ENCODE assay signal across 8 cellular contexts in the genomic region with DNA sequence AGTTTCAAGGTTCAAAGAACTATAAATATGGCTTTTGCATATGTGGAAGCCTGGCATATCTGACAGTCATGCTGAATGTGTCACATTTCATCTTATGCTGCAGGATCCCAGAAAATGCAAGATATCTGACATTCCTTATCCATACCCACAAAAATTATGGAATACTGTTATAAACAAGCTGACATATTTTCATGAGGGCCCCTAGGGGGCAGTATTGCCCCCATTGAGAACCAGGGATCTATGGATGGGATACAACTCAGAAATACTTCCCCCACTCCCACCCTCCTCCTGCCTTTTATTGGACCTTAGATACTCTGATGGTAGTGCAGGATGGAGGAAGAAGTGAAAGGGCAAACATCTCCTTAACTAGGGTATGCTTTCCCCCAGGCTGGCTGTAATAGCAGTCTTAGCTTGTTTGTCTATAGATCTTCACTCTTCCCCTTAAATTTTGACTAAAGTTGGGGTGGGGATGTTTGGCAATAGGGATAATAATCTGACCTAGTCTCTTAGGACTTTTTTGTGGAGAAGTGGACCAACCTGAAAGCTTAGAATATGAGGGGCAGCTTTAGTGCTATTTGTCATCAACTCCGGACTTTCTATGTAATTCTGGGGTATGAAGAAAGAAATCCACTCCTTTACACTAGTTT. TPM values are rescaled to one million over a fixed set of nuclear protein-coding genes. Genes with fewer than 3 reads are reported as not detected.
DNase-seq lines count a peak whose midpoint lies in the region; ATAC-seq and TF ChIP-seq lines count a peak whose summit lies in the region.

No MANE protein-coding gene starts in this region.

- H3K36me3 ChIP-seq in NT2/D1 (ENCODE audit: insufficient read depth, insufficient read length, low read length) (no peaks in the 10 kb centered on the region), esophagus muscularis mucosa (no peaks in the 10 kb centered on the region), ovary (no peaks in the 10 kb centered on the region)

- ATAC-seq in GM21529 (IDR thresholded peaks at IDR 0.05; ENCODE audit: unreplicated experiment), result peak; percentile 58
- no peak for ATAC-seq in esophagus mucosa
- no peak for ATAC-seq in GM19035 (IDR thresholded peaks at IDR 0.05; ENCODE audit: unreplicated experiment)
- ATAC-seq in GM19467 (IDR thresholded peaks at IDR 0.05; ENCODE audit: unreplicated experiment), result no peak

- H3K9me3 ChIP-seq in NT2/D1 (ENCODE audit: insufficient read depth, low read length) (no peaks in the 10 kb centered on the region), esophagus muscularis mucosa (no peaks in the 10 kb centered on the region), ovary (no peaks in the 10 kb centered on the region)

- intact Hi-C loops in esophagus muscularis mucosa (cut with DNase I) (loop anchor here (5.0 to 10.0 kb wide), 2 partner anchors 184 to 372 kb away; no protein-coding TSS in a partner anchor), ovary (cut with DNase I) (loop anchor here in 1 of 4 donors (5.0 to 10.0 kb wide), 2 partner anchors 102 to 184 kb away; a partner anchor contains a TSS)

- no peak overlapping the region for H3K27ac ChIP-seq in esophagus muscularis mucosa (replicated peaks in 1 of 4)
- H3K27ac ChIP-seq in ovary, result no peak overlapping the region

- H3K4me3 ChIP-seq in NT2/D1 (ENCODE audit: insufficient read length, low read depth) (no peak overlapping the region), esophagus muscularis mucosa (no peak overlapping the region), ovary (no peak overlapping the region)

- peak; percentile 38 for DNase-seq in AG08396 (ENCODE audit: low spot score)
- peak; percentile 57 for DNase-seq in NT2/D1 (ENCODE audit: low read depth, low spot score)
- no peak for DNase-seq in esophagus muscularis mucosa (ENCODE audit: extremely low spot score)
- peak in 1 of 5 donors; percentile 51 for DNase-seq in ovary

- H3K27me3 ChIP-seq in NT2/D1 (ENCODE audit: insufficient read depth, insufficient read length), result no peaks in the 10 kb centered on the region
- H3K27me3 ChIP-seq in esophagus muscularis mucosa, result no peaks in the 10 kb centered on the region
- H3K27me3 ChIP-seq in ovary, result no peaks in the 10 kb centered on the region

- TF ChIP-seq POLR2A in esophagus muscularis mucosa (IDR thresholded peaks at IDR 0.05; ENCODE audit: low read depth) (no peak), ovary (IDR thresholded peaks at IDR 0.05) (no peak)

- H3K9ac ChIP-seq in NT2/D1 (ENCODE audit: insufficient read length, low read depth), result no peak overlapping the region

- H3K4me1 ChIP-seq in NT2/D1 (ENCODE audit: insufficient read depth, insufficient read length) (no peaks in the 10 kb centered on the region), esophagus muscularis mucosa (no peaks in the 10 kb centered on the region), ovary (ENCODE audit: insufficient read depth) (no peaks in the 10 kb centered on the region)

- TF ChIP-seq CTCF in esophagus muscularis mucosa (IDR thresholded peaks at IDR 0.05) (peak; percentile 62 to 78 (median 68)), ovary (IDR thresholded peaks at IDR 0.05) (peak; percentile 44 to 57 (median 53))

- TF ChIP-seq EP300 in esophagus muscularis mucosa (IDR thresholded peaks at IDR 0.05) (no peak), ovary (IDR thresholded peaks at IDR 0.05) (no peak)

- WGBS in esophagus muscularis mucosa, result 94% methylated on average over 1 of the region's 1 CpG
- WGBS in ovary, 3 donors, result 95 to 97% (median 97%) methylated on average over 1 of the region's 1 CpG

RNA-seq across cellular contexts. Expression of a gene that starts 3.5 kb away (rescaled TPM):
- total RNA-seq in esophagus muscularis mucosa (not detected), ovary (under 1 TPM in 4 of 7 donors, not detected in 3; 0.41 to 0.92 (median 0.78) TPM), esophagus mucosa (0.08 TPM)
- polyA plus RNA-seq in ovary, result under 1 TPM in 1 of 2 donors, not detected in 1; 0.42 TPM

RNA-seq across cellular contexts. Expression of a gene that starts 12.3 kb away (rescaled TPM):
- 1 to 10 TPM in 3 of 4 donors, not detected in 1; 1.9 to 3.2 (median 2.3) TPM for total RNA-seq in esophagus muscularis mucosa
- 100 to 1,000 TPM in 2 of 7 donors, 10 to 100 TPM in 5; 22.9 to 126 (median 47.2) TPM for total RNA-seq in ovary
- 10 to 100 TPM; 27.0 to 31.8 TPM for polyA plus RNA-seq in ovary
- total RNA-seq in esophagus mucosa, result 0.24 TPM

RNA-seq across cellular contexts. Expression of a gene that starts 18.6 kb away (rescaled TPM):
- total RNA-seq in esophagus muscularis mucosa, result 10 to 100 TPM; 19.9 to 26.0 (median 22.3) TPM
- 10 to 100 TPM; 34.8 to 70.7 (median 46.3) TPM for total RNA-seq in ovary
- 10 to 100 TPM; 56.4 to 81.0 TPM for polyA plus RNA-seq in ovary
- total RNA-seq in esophagus mucosa, result 1.4 TPM

Comparison
In these comparisons a context has a peak if more than half of its experiments do, and no peak if none do; other contexts are left out.
1. RNA of a gene that starts 12.3 kb away (total RNA-seq): 22.9 to 126 TPM in ovary; 1.9 to 3.2 TPM in esophagus muscularis mucosa and 0.24 TPM in esophagus mucosa (single experiment); every median in the first group is over 4 times any median in the second.